1 cellular context compared by ENCODE assay signal in genomic region chr9:114163517-114163924, GRCh38.
TF ChIP-seq lines count a peak whose summit lies in the region.

No MANE protein-coding gene starts in this region.

TF ChIP-seq in HepG2, 621 proteins besides CTCF, POLR2A, EP300 and RAD21 (continued from another document and continues in another):
- TF ChIP-seq HNF1B (CRISPR knock-in tag; IDR thresholded peaks at IDR 0.05), result 0 out of 2 replicates have a peak, but pooled peaks have one; percentile 33
- TF ChIP-seq ZBTB4 (CRISPR knock-in tag; IDR thresholded peaks at IDR 0.05; ENCODE audit: borderline replicate concordance), result 0 out of 2 replicates have a peak, but pooled peaks have one; percentile 45
- TF ChIP-seq MAX (IDR thresholded peaks at IDR 0.05), result peak; percentile 86
- TF ChIP-seq ZBTB14 (CRISPR knock-in tag; IDR thresholded peaks at IDR 0.05), result no peak
- no peak for TF ChIP-seq ZNF747 (CRISPR knock-in tag; IDR thresholded peaks at IDR 0.05; ENCODE audit: borderline replicate concordance)
- no peak for TF ChIP-seq SMARCE1 (IDR thresholded peaks at IDR 0.05; ENCODE audit: borderline replicate concordance)
- no peak for TF ChIP-seq ZNF251 (CRISPR knock-in tag; IDR thresholded peaks at IDR 0.05)
- TF ChIP-seq ZNF678 (CRISPR knock-in tag; IDR thresholded peaks at IDR 0.05), result no peak
- TF ChIP-seq ATF1 (CRISPR knock-in tag; IDR thresholded peaks at IDR 0.05), result no peak
- TF ChIP-seq ATRX (CRISPR knock-in tag; IDR thresholded peaks at IDR 0.05; ENCODE audit: borderline replicate concordance), result no peak
- no peak for TF ChIP-seq KDM1A (CRISPR knock-in tag; IDR thresholded peaks at IDR 0.05)
- TF ChIP-seq ZNF275 (CRISPR knock-in tag; IDR thresholded peaks at IDR 0.05; ENCODE audit: borderline replicate concordance), result no peak
- no peak for TF ChIP-seq ZNF883 (CRISPR knock-in tag; IDR thresholded peaks at IDR 0.05; ENCODE audit: not compliant biosample characterization)
- 0 out of 2 replicates have a peak, but pooled peaks have one; percentile 38 for TF ChIP-seq HBP1 (CRISPR knock-in tag; IDR thresholded peaks at IDR 0.05; ENCODE audit: low read depth)
- TF ChIP-seq ZNF576 (CRISPR knock-in tag; IDR thresholded peaks at IDR 0.05), result no peak
- peak; percentile 89 for TF ChIP-seq UBTF (CRISPR knock-in tag; IDR thresholded peaks at IDR 0.05)
- TF ChIP-seq PHF8 (CRISPR knock-in tag; IDR thresholded peaks at IDR 0.05), result 0 out of 2 replicates have a peak, but pooled peaks have one; percentile 29
- TF ChIP-seq ERF (CRISPR knock-in tag; IDR thresholded peaks at IDR 0.05), result peak; percentile 39; the same call in 1 of the 2 replicates
- no peak for TF ChIP-seq MIER2 (CRISPR knock-in tag; IDR thresholded peaks at IDR 0.05)
- no peak for TF ChIP-seq SMYD3 (CRISPR knock-in tag; IDR thresholded peaks at IDR 0.05)
- no peak for TF ChIP-seq DNMT3B (CRISPR knock-in tag; conservative IDR thresholded peaks at IDR 0.05)
- no peak for TF ChIP-seq ZSCAN12 (CRISPR knock-in tag; IDR thresholded peaks at IDR 0.05)
- TF ChIP-seq CHD2 (IDR thresholded peaks at IDR 0.05; ENCODE audit: low read depth, low read length), result 0 out of 2 replicates have a peak, but pooled peaks have one; percentile 15
- TF ChIP-seq RXRB (CRISPR knock-in tag; IDR thresholded peaks at IDR 0.05; ENCODE audit: borderline replicate concordance), result peak; percentile 57
- no peak for TF ChIP-seq PAF1 (CRISPR knock-in tag; IDR thresholded peaks at IDR 0.05)
- no peak for TF ChIP-seq GTF3A (CRISPR knock-in tag; conservative IDR thresholded peaks at IDR 0.05)
- no peak for TF ChIP-seq SP2 (CRISPR knock-in tag; IDR thresholded peaks at IDR 0.05)
- no peak for TF ChIP-seq ESRRA (CRISPR knock-in tag; IDR thresholded peaks at IDR 0.05; ENCODE audit: low read depth)
- no peak for TF ChIP-seq ZSCAN31 (CRISPR knock-in tag; IDR thresholded peaks at IDR 0.05; ENCODE audit: low read depth)
- TF ChIP-seq ZNF264 (CRISPR knock-in tag; IDR thresholded peaks at IDR 0.05), result no peak
- no peak for TF ChIP-seq GLMP (CRISPR knock-in tag; IDR thresholded peaks at IDR 0.05; ENCODE audit: borderline replicate concordance)
- TF ChIP-seq MIER3 (CRISPR knock-in tag; IDR thresholded peaks at IDR 0.05; ENCODE audit: borderline replicate concordance), result no peak
- no peak for TF ChIP-seq TOPORS (CRISPR knock-in tag; IDR thresholded peaks at IDR 0.05)
- TF ChIP-seq TFDP1 (CRISPR knock-in tag; IDR thresholded peaks at IDR 0.05; ENCODE audit: borderline replicate concordance), result peak; percentile 32; the same call in 1 of the 2 replicates
- TF ChIP-seq ZNF235 (CRISPR knock-in tag; IDR thresholded peaks at IDR 0.05; ENCODE audit: borderline replicate concordance), result no peak
- peak; percentile 40; the same call in 1 of the 2 replicates for TF ChIP-seq PATZ1 (CRISPR knock-in tag; IDR thresholded peaks at IDR 0.05)
- 0 out of 2 replicates have a peak, but pooled peaks have one; percentile 45 for TF ChIP-seq MTA1 (CRISPR knock-in tag; IDR thresholded peaks at IDR 0.05; ENCODE audit: borderline replicate concordance)
- no peak for TF ChIP-seq POLR2G (IDR thresholded peaks at IDR 0.05; ENCODE audit: low read depth, low read length)
- no peak for TF ChIP-seq LCORL (IDR thresholded peaks at IDR 0.05)
- TF ChIP-seq LCORL (CRISPR knock-in tag; IDR thresholded peaks at IDR 0.05), result peak; percentile 83
- no peak for TF ChIP-seq SIX1 (CRISPR knock-in tag; IDR thresholded peaks at IDR 0.05; ENCODE audit: borderline replicate concordance)
- no peak for TF ChIP-seq ZNF260 (CRISPR knock-in tag; IDR thresholded peaks at IDR 0.05; ENCODE audit: borderline replicate concordance, low read depth)
- 0 out of 2 replicates have a peak, but pooled peaks have one; percentile 52 for TF ChIP-seq SMAD3 (CRISPR knock-in tag; IDR thresholded peaks at IDR 0.05)
- no peak for TF ChIP-seq SOX6 (IDR thresholded peaks at IDR 0.05)
- peak; percentile 42; the same call in 1 of the 2 replicates for TF ChIP-seq SOX6 (CRISPR knock-in tag; IDR thresholded peaks at IDR 0.05)
- peak; percentile 30; the same call in 1 of the 2 replicates for TF ChIP-seq ZNF574 (CRISPR knock-in tag; IDR thresholded peaks at IDR 0.05)
